8 cellular contexts compared by ENCODE assay signal in the genomic region with DNA sequence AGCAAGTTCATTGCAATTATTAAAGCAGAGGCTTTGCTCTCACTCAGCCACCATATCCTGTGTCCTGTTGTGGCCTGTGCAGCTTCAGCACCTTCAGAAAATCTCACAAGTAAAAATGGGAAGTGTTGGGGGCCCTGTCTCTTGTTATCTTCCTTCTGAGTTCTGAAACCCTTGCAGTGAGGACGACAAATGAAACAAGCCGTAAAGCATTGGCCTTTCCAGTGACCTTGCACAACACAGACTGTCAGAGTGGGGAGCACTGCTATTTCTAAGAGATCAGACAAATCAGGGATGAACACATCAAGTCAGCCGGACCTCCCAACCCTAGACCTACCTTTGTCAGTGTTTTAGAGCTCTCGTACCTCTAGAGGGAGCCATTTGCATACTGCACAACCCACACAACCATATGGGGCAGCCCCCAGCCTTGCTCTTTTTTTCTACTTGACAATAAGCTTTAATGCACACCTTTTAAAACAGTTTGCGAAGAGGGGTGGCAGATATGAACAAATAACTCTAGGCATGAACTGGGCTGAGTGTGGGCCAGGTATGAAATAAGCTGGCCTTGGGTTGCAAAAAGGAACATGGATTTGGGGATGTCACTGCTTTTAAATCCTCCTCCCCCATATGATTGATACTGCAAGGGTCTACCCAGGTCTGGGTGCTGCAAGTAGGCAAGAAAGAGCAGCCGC.
DNase-seq lines count a peak whose midpoint lies in the region; ATAC-seq, FAIRE-seq and TF ChIP-seq lines count a peak whose summit lies in the region.

No MANE protein-coding gene starts in this region.

- no peaks in the 10 kb centered on the region for H3K9me1 ChIP-seq in keratinocyte (ENCODE audit: control insufficient read depth, extremely low read depth, insufficient read depth, low read length)

- H3K36me3 Mint-ChIP-seq in activated naive CD4-positive, alpha-beta T cell treated with anti-CD3 and anti-CD28 coated beads, Interleukin-2, amount 10 ng/mL, durations not matched to agents 7 days and 5 days, result peaks cover 1% of the 10 kb centered on the region

- H3K27me3 ChIP-seq in keratinocyte (ENCODE audit: control insufficient read depth, extremely low read depth, insufficient read depth, low read length), result no peaks in the 10 kb centered on the region

- H3K27me3 Mint-ChIP-seq in activated naive CD4-positive, alpha-beta T cell treated with anti-CD3 and anti-CD28 coated beads, Interleukin-2, amount 10 ng/mL, durations not matched to agents 7 days and 5 days, result no peaks in the 10 kb centered on the region
- H3K27me3 Mint-ChIP-seq in stimulated activated naive CD8-positive, alpha-beta T cell treated with anti-CD3 and anti-CD28 coated beads, Interleukin-15, amount 100 ng/mL, for 72 hours, result no peaks in the 10 kb centered on the region

- peak; percentile 36 for DNase-seq in activated naive CD4-positive, alpha-beta T cell treated with anti-CD3 and anti-CD28 coated beads, Interleukin-2, amount 10 ng/mL, durations not matched to agents 7 days and 5 days
- no peak for DNase-seq in activated naive CD4-positive, alpha-beta T cell treated with anti-CD3 and anti-CD28 coated beads, Interleukin-2, amount 50 U/mL, for 16 hours
- DNase-seq in NOMO-1 (lab: John Stamatoyannopoulos, UW; ENCODE audit: unreplicated experiment in 2 of 2) (peak; percentile 27 to 59), brain pericyte (ENCODE audit: low read depth, low spot score) (peak; percentile 15), keratinocyte (ENCODE audit: low read depth, low spot score) (peak; percentile 36)
- DNase-seq in stimulated activated naive CD8-positive, alpha-beta T cell treated with anti-CD3 and anti-CD28 coated beads, Interleukin-15, amount 100 ng/mL, for 72 hours, result peak; percentile 17 to 31

- no peak overlapping the region for H2AFZ ChIP-seq in keratinocyte (ENCODE audit: control insufficient read depth, low read length)

- peaks cover 0 to 1% of the 10 kb centered on the region in 2 experiments for H3K36me3 ChIP-seq in keratinocyte (ENCODE audit: control insufficient read depth in 2 of 2, extremely low read depth in 1 of 2, insufficient read depth in 2 of 2, low read length in 2 of 2)

- H3K27ac Mint-ChIP-seq in activated naive CD4-positive, alpha-beta T cell treated with anti-CD3 and anti-CD28 coated beads, Interleukin-2, amount 10 ng/mL, durations not matched to agents 7 days and 5 days, result no peak overlapping the region
- no peak overlapping the region for H3K27ac Mint-ChIP-seq in stimulated activated naive CD8-positive, alpha-beta T cell treated with anti-CD3 and anti-CD28 coated beads, Interleukin-15, amount 100 ng/mL, for 72 hours

- peak; percentile 68 for FAIRE-seq in keratinocyte (lab: Jason Lieb, UNC)

- H4K20me1 ChIP-seq in keratinocyte (ENCODE audit: control insufficient read depth, extremely low read depth, insufficient read depth, low read length), result peaks cover 2% of the 10 kb centered on the region

- H3K9ac ChIP-seq in keratinocyte (ENCODE audit: control insufficient read depth, extremely low read depth, insufficient read depth, low read length), result no peak overlapping the region

- TF ChIP-seq CTCF in keratinocyte (optimal IDR thresholded peaks at IDR 0.05 in 1 of 3, IDR thresholded peaks at IDR 0.05 in 1 of 3, conservative IDR thresholded peaks at IDR 0.05 in 1 of 3; ENCODE audit: extremely low read depth in 1 of 3, insufficient read depth in 2 of 3, low read length in 3 of 3), result peak; percentile 76 to 81 (median 81)

- dilution Hi-C loops in keratinocyte (cut with MboI; ENCODE audit: extremely low pct_ligation_motif_present, low sequenced_read_pairs), result no loop called here

- no peak overlapping the region for H3K4me3 Mint-ChIP-seq in activated naive CD4-positive, alpha-beta T cell treated with anti-CD3 and anti-CD28 coated beads, Interleukin-2, amount 10 ng/mL, durations not matched to agents 7 days and 5 days
- no peak overlapping the region for H3K4me3 Mint-ChIP-seq in stimulated activated naive CD8-positive, alpha-beta T cell treated with anti-CD3 and anti-CD28 coated beads, Interleukin-15, amount 100 ng/mL, for 72 hours

- H3K79me2 ChIP-seq in keratinocyte (ENCODE audit: control insufficient read depth, insufficient read depth, low read length), result no peaks in the 10 kb centered on the region

- peak overlapping the region; percentile 6 for H3K27ac ChIP-seq in keratinocyte (ENCODE audit: control insufficient read depth, insufficient read depth, low read length)

- peaks cover 3% of the 10 kb centered on the region for H3K4me1 Mint-ChIP-seq in activated naive CD4-positive, alpha-beta T cell treated with anti-CD3 and anti-CD28 coated beads, Interleukin-2, amount 10 ng/mL, durations not matched to agents 7 days and 5 days
- H3K4me1 Mint-ChIP-seq in stimulated activated naive CD8-positive, alpha-beta T cell treated with anti-CD3 and anti-CD28 coated beads, Interleukin-15, amount 100 ng/mL, for 72 hours, result no peaks in the 10 kb centered on the region

- ATAC-seq in HG02870 (IDR thresholded peaks at IDR 0.05; ENCODE audit: unreplicated experiment), result peak; percentile 75
- ATAC-seq in stimulated activated naive CD8-positive, alpha-beta T cell treated with anti-CD3 and anti-CD28 coated beads, Interleukin-15, amount 100 ng/mL, for 72 hours, result peak; percentile 78
- ATAC-seq in GM21367 (IDR thresholded peaks at IDR 0.05; ENCODE audit: unreplicated experiment), result no peak

- H3K4me3 ChIP-seq in keratinocyte (ENCODE audit: control insufficient read depth in 2 of 3, extremely low read depth in 1 of 3, insufficient read depth in 2 of 3, low read depth in 1 of 3, low read length in 3 of 3), result no peak overlapping the region

- CTCF ChIA-PET in activated naive CD4-positive, alpha-beta T cell treated with anti-CD3 and anti-CD28 coated beads, Interleukin-2, amount 10 ng/mL, durations not matched to agents 7 days and 5 days (lab: Charles Lee), result interaction anchor here (0.6 to 1.7 kb wide), 11 partner anchors 10 to 593 kb away, joined by 3 to 7 read pairs (median 3); no protein-coding TSS in a partner anchor

- H3K4me1 ChIP-seq in keratinocyte (ENCODE audit: control insufficient read depth, extremely low read depth, insufficient read depth, low read length), result peaks cover 7% of the 10 kb centered on the region

- no peaks in the 10 kb centered on the region for H3K9me3 Mint-ChIP-seq in activated naive CD4-positive, alpha-beta T cell treated with anti-CD3 and anti-CD28 coated beads, Interleukin-2, amount 10 ng/mL, durations not matched to agents 7 days and 5 days
- no peaks in the 10 kb centered on the region for H3K9me3 Mint-ChIP-seq in stimulated activated naive CD8-positive, alpha-beta T cell treated with anti-CD3 and anti-CD28 coated beads, Interleukin-15, amount 100 ng/mL, for 72 hours

- no peaks in the 10 kb centered on the region for H3K9me3 ChIP-seq in keratinocyte (ENCODE audit: control insufficient read depth, low read depth, low read length)

- H3K4me2 ChIP-seq in keratinocyte (ENCODE audit: control insufficient read depth, extremely low read depth, insufficient read depth, low read depth, low read length), result no peak overlapping the region
